ENCODE assay signal across 9 cellular contexts in the genomic region with DNA sequence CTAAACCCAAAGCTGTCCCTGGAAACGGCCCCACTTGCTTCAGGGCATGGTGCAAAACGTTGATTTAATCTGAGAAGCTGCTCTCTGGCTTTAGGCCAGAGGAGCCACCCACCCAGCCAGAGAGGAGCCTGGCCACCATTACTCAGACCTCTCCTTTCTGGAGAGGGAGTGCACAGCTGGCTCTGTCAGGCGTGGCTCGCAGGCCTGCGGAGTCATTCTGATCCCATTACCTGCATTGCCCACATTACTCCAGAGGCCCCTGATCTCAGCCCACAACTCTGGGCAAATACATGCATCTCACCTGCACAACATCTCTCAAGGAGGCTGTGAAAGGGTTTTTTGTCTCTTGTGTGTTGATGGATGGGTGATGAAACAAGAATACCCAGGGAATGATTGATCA.
DNase-seq lines count a peak whose midpoint lies in the region; ATAC-seq, FAIRE-seq and TF ChIP-seq lines count a peak whose summit lies in the region.
"Had no signal": no experiment of that assay in that cellular context is flagged by ENCODE, and none has a peak within 500 bp of the region (broad histone marks: within the 10 kb centered on the region; RNA-seq: fewer than 3 reads in every experiment).

No MANE protein-coding gene starts in this region.

- no peaks in the 10 kb centered on the region for H3K36me3 Mint-ChIP-seq in activated CD4-positive, alpha-beta memory T cell treated with anti-CD3 and anti-CD28 coated beads for 36 hours
- H3K36me3 Mint-ChIP-seq in activated CD4-positive, alpha-beta memory T cell treated with anti-CD3 and anti-CD28 coated beads, Interleukin-2, amount 10 ng/mL, durations not matched to agents 7 days and 5 days (ENCODE audit: low read depth): no peaks in the 10 kb centered on the region
- H3K36me3 Mint-ChIP-seq in glutamatergic neuron (ENCODE audit: unreplicated experiment): no peaks in the 10 kb centered on the region

- no peaks in the 10 kb centered on the region for H3K27me3 ChIP-seq in bronchial epithelial cell (ENCODE audit: control insufficient read depth, insufficient read depth, low read length)

- CTCF ChIA-PET in activated CD4-positive, alpha-beta memory T cell treated with anti-CD3 and anti-CD28 coated beads for 36 hours (lab: Charles Lee): no interaction called here
- CTCF ChIA-PET in activated CD4-positive, alpha-beta memory T cell treated with anti-CD3 and anti-CD28 coated beads, Interleukin-2, amount 10 ng/mL, durations not matched to agents 7 days and 5 days (lab: Charles Lee): no interaction called here

- H3K4me1 Mint-ChIP-seq in activated CD4-positive, alpha-beta memory T cell treated with anti-CD3 and anti-CD28 coated beads for 36 hours (ENCODE audit: low read depth): no peaks in the 10 kb centered on the region
- H3K4me1 Mint-ChIP-seq in activated CD4-positive, alpha-beta memory T cell treated with anti-CD3 and anti-CD28 coated beads, Interleukin-2, amount 10 ng/mL, durations not matched to agents 7 days and 5 days: no peaks in the 10 kb centered on the region
- no peaks in the 10 kb centered on the region for H3K4me1 Mint-ChIP-seq in glutamatergic neuron (ENCODE audit: low read depth, unreplicated experiment)

- H3K27ac Mint-ChIP-seq in activated CD4-positive, alpha-beta memory T cell treated with anti-CD3 and anti-CD28 coated beads for 36 hours: no peak overlapping the region
- no peak overlapping the region for H3K27ac Mint-ChIP-seq in activated CD4-positive, alpha-beta memory T cell treated with anti-CD3 and anti-CD28 coated beads, Interleukin-2, amount 10 ng/mL, durations not matched to agents 7 days and 5 days
- H3K27ac Mint-ChIP-seq in glutamatergic neuron (ENCODE audit: unreplicated experiment): no peak overlapping the region

- no peak overlapping the region for H3K4me3 ChIP-seq in bronchial epithelial cell (ENCODE audit: low read depth, low read length)

- H3K36me3 ChIP-seq in bronchial epithelial cell (ENCODE audit: control insufficient read depth, insufficient read depth, low read length): no peaks in the 10 kb centered on the region

- no peak for FAIRE-seq in bronchial epithelial cell (lab: Jason Lieb, UNC)
- no peak for FAIRE-seq in urothelium cell line (lab: Jason Lieb, UNC)
- FAIRE-seq: islet of Langerhans had no signal

- no peaks in the 10 kb centered on the region for H3K9me3 Mint-ChIP-seq in activated CD4-positive, alpha-beta memory T cell treated with anti-CD3 and anti-CD28 coated beads for 36 hours
- H3K9me3 Mint-ChIP-seq in activated CD4-positive, alpha-beta memory T cell treated with anti-CD3 and anti-CD28 coated beads, Interleukin-2, amount 10 ng/mL, durations not matched to agents 7 days and 5 days: no peaks in the 10 kb centered on the region
- no peaks in the 10 kb centered on the region for H3K9me3 Mint-ChIP-seq in glutamatergic neuron (ENCODE audit: unreplicated experiment)

- peak; percentile 10 for DNase-seq in activated CD4-positive, alpha-beta memory T cell treated with anti-CD3 and anti-CD28 coated beads for 36 hours
- no peak for DNase-seq in activated CD4-positive, alpha-beta memory T cell treated with anti-CD3 and anti-CD28 coated beads, Interleukin-2, amount 10 ng/mL, durations not matched to agents 7 days and 5 days
- DNase-seq in bronchial epithelial cell (ENCODE audit: low read depth) (peak; percentile 87), urothelium cell line (ENCODE audit: low spot score) (peak; percentile 60), HUDEP-2 (lab: John Stamatoyannopoulos, UW; ENCODE audit: unreplicated experiment in 76 of 76) (no peak), glutamatergic neuron (no peak)
- DNase-seq in effector CD4-positive, alpha-beta T cell: no peak

- H3K4me3 Mint-ChIP-seq in activated CD4-positive, alpha-beta memory T cell treated with anti-CD3 and anti-CD28 coated beads for 36 hours: no peak overlapping the region
- H3K4me3 Mint-ChIP-seq in activated CD4-positive, alpha-beta memory T cell treated with anti-CD3 and anti-CD28 coated beads, Interleukin-2, amount 10 ng/mL, durations not matched to agents 7 days and 5 days: no peak overlapping the region
- H3K4me3 Mint-ChIP-seq in glutamatergic neuron (ENCODE audit: unreplicated experiment): no peak overlapping the region

- no peaks in the 10 kb centered on the region for H3K27me3 Mint-ChIP-seq in activated CD4-positive, alpha-beta memory T cell treated with anti-CD3 and anti-CD28 coated beads for 36 hours
- no peaks in the 10 kb centered on the region for H3K27me3 Mint-ChIP-seq in activated CD4-positive, alpha-beta memory T cell treated with anti-CD3 and anti-CD28 coated beads, Interleukin-2, amount 10 ng/mL, durations not matched to agents 7 days and 5 days
- no peaks in the 10 kb centered on the region for H3K27me3 Mint-ChIP-seq in glutamatergic neuron (ENCODE audit: unreplicated experiment)

- peak; percentile 85 for ATAC-seq in HG03442 (IDR thresholded peaks at IDR 0.05; ENCODE audit: unreplicated experiment)

- intact Hi-C loops in activated CD4-positive, alpha-beta memory T cell treated with anti-CD3 and anti-CD28 coated beads for 36 hours (cut with micrococcal nuclease): no loop called here

- TF ChIP-seq CTCF in bronchial epithelial cell (IDR thresholded peaks at IDR 0.05; ENCODE audit: insufficient read depth, low read length, severe bottlenecking): no peak
- no peak for TF ChIP-seq CTCF in glutamatergic neuron (IDR thresholded peaks at IDR 0.05; ENCODE audit: partially characterized antibody, unreplicated experiment)

- POLR2A ChIA-PET in activated CD4-positive, alpha-beta memory T cell treated with anti-CD3 and anti-CD28 coated beads for 36 hours (lab: Charles Lee): no interaction called here
- POLR2A ChIA-PET in activated CD4-positive, alpha-beta memory T cell treated with anti-CD3 and anti-CD28 coated beads, Interleukin-2, amount 10 ng/mL, durations not matched to agents 7 days and 5 days (lab: Charles Lee): no interaction called here

Comparison
In these comparisons a context has a peak if more than half of its experiments do, and no peak if none do; other contexts are left out.
1. DNase-seq: peak in activated CD4-positive, alpha-beta memory T cell treated with anti-CD3 and anti-CD28 coated beads for 36 hours (single experiment), bronchial epithelial cell (single experiment) and urothelium cell line (single experiment); none in activated CD4-positive, alpha-beta memory T cell treated with anti-CD3 and anti-CD28 coated beads, Interleukin-2, amount 10 ng/mL, durations not matched to agents 7 days and 5 days (single experiment), HUDEP-2 (0 of 76), effector CD4-positive, alpha-beta T cell (single experiment) and glutamatergic neuron (single experiment).